ENCODE assay signal across 19 cellular contexts in the genomic region with DNA sequence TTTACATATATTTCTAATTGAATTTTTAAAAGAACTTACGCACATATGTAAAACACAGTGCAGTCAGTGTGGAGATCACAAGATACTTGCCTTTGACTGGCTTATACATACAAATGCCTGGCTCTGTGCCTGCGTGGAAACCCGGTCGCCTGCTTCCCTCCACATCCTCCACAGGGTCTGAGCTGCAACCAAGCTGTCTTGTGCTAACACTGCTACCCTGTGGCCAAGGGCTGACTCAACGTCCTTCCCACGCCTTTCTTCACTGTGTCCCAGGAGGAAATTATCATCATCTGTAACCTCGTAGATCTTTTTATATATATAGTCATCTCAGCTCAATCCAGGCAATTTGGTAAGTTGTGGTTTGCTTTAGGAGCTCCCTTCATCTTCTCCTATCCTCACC.
"Had no signal": no experiment of that assay in that cellular context is flagged by ENCODE, and none has a peak within 500 bp of the region (broad histone marks: within the 10 kb centered on the region; RNA-seq: fewer than 3 reads in every experiment).

No MANE protein-coding gene starts in this region.

- DNase-seq: activated CD4-positive, alpha-beta T cell treated with anti-CD3 and anti-CD28 coated beads, Interleukin-2, amount 10 ng/mL, durations not matched to agents 24 days and 14 days; activated naive CD4-positive, alpha-beta T cell treated with Interleukin-2 at 50 U/mL for 16 hours; activated naive CD8-positive, alpha-beta T cell treated with anti-CD3 and anti-CD28 coated beads, Interleukin-2, amount 10 ng/mL, durations not matched to agents 7 days and 5 days; activated T-cell treated with anti-CD3 and anti-CD28 coated beads, Interleukin-2, amount 50 U/mL, for 1 hour; amygdala; effector CD8-positive, alpha-beta T cell; esophagus squamous epithelium; islet precursor cell; lower lobe of right lung; naive thymus-derived CD8-positive, alpha-beta T cell; spleen; stimulated activated CD8-positive, alpha-beta memory T cell treated with anti-CD3 and anti-CD28 coated beads, Interleukin-4, amount 100 ng/mL, for 48 hours; stimulated activated naive CD4-positive, alpha-beta T cell; thyroid gland had no signal

- H3K36me3 ChIP-seq: cardiac muscle cell, esophagus squamous epithelium, lower lobe of right lung, neutrophil, spleen, thyroid gland had no signal

- H3K27ac ChIP-seq: cardiac muscle cell, esophagus squamous epithelium, hepatocyte, lower lobe of right lung, neutrophil, spleen, thyroid gland had no signal

- H3K4me2 ChIP-seq: hepatocyte had no signal

- ATAC-seq: lower lobe of right lung; naive thymus-derived CD8-positive, alpha-beta T cell had no signal

- H3K4me1 Mint-ChIP-seq: activated CD4-positive, alpha-beta T cell treated with anti-CD3 and anti-CD28 coated beads, Interleukin-2, amount 10 ng/mL, durations not matched to agents 24 days and 14 days; activated naive CD8-positive, alpha-beta T cell treated with anti-CD3 and anti-CD28 coated beads, Interleukin-2, amount 10 ng/mL, durations not matched to agents 7 days and 5 days; naive thymus-derived CD8-positive, alpha-beta T cell had no signal

- H3K4me3 ChIP-seq: cardiac muscle cell, esophagus squamous epithelium, hepatocyte, lower lobe of right lung, spleen, thyroid gland had no signal

- H3K9me3 Mint-ChIP-seq: activated CD4-positive, alpha-beta T cell treated with anti-CD3 and anti-CD28 coated beads, Interleukin-2, amount 10 ng/mL, durations not matched to agents 24 days and 14 days; dendritic cell treated with granulocyte-macrophage colony-stimulating factor and Interleukin-4, amounts not matched to agents 40 ng/mL and 50 ng/mL, for 4 days had no signal

- H2AFZ ChIP-seq: hepatocyte had no signal

- H3K27ac Mint-ChIP-seq: activated CD4-positive, alpha-beta T cell treated with anti-CD3 and anti-CD28 coated beads, Interleukin-2, amount 10 ng/mL, durations not matched to agents 24 days and 14 days; activated naive CD8-positive, alpha-beta T cell treated with anti-CD3 and anti-CD28 coated beads, Interleukin-2, amount 10 ng/mL, durations not matched to agents 7 days and 5 days; activated T-helper 2 cell treated with anti-CD3 and anti-CD28 coated beads, Interferon-gamma antibody, Interleukin-2, Interleukin-4, amounts not matched to agents 10 μg/mL and 5 μg/mL and 100 μg/mL, durations not matched to agents 14 hours and 24 hours and 36 hours; dendritic cell treated with granulocyte-macrophage colony-stimulating factor and Interleukin-4, amounts not matched to agents 40 ng/mL and 50 ng/mL, for 4 days; naive thymus-derived CD8-positive, alpha-beta T cell had no signal

- H3K9me3 ChIP-seq: lower lobe of right lung, neutrophil, thyroid gland had no signal

- H3K4me3 Mint-ChIP-seq: activated CD4-positive, alpha-beta T cell treated with anti-CD3 and anti-CD28 coated beads, Interleukin-2, amount 10 ng/mL, durations not matched to agents 24 days and 14 days; activated naive CD8-positive, alpha-beta T cell treated with anti-CD3 and anti-CD28 coated beads, Interleukin-2, amount 10 ng/mL, durations not matched to agents 7 days and 5 days; dendritic cell treated with granulocyte-macrophage colony-stimulating factor and Interleukin-4, amounts not matched to agents 40 ng/mL and 50 ng/mL, for 4 days; naive thymus-derived CD8-positive, alpha-beta T cell had no signal

- H3K79me2 ChIP-seq: hepatocyte had no signal

- H3K27me3 Mint-ChIP-seq: activated naive CD8-positive, alpha-beta T cell treated with anti-CD3 and anti-CD28 coated beads, Interleukin-2, amount 10 ng/mL, durations not matched to agents 7 days and 5 days had no signal

- H3K36me3 Mint-ChIP-seq: activated naive CD8-positive, alpha-beta T cell treated with anti-CD3 and anti-CD28 coated beads, Interleukin-2, amount 10 ng/mL, durations not matched to agents 7 days and 5 days had no signal

- H3K4me1 ChIP-seq: esophagus squamous epithelium, lower lobe of right lung, spleen, thyroid gland had no signal

- H3K27me3 ChIP-seq: cardiac muscle cell, hepatocyte, neutrophil, thyroid gland had no signal
